Comparison of ENCODE assay signal across 8 cellular contexts in the genomic region with DNA sequence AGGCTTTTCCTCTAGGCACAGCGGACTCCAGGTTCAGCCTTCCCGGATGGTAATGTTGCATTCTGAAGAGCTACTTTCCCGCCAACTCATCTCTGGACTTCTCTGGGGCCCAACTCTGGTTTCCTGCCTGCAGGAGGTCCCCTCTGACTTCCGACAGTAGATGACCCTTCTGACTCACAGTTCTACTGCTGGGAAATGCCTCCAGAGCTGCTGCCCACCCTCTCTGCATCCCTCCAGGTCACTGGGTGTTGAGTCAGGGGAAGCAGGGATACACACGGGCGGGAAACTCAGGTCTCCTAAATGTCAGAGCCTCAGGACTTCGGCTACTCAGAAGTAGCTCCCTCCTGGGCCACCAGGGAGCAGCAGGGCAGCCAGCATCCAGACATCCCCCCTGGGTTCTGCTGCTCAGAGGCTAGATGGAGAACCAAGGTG. TPM values are rescaled to one million over a fixed set of nuclear protein-coding genes. Genes with fewer than 3 reads are reported as not detected.
DNase-seq lines count a peak whose midpoint lies in the region; ATAC-seq, FAIRE-seq and TF ChIP-seq lines count a peak whose summit lies in the region.

No MANE protein-coding gene starts in this region.

- CTCF ChIA-PET in HEK293 (lab: Yijun Ruan, JAX) (interaction anchor here (0.7 to 9.6 kb wide), 14 partner anchors 10 to 403 kb away, joined by 3 to 65 read pairs (median 4); partner anchors contain the start of gene INAVA), T-cell (lab: Charles Lee) (interaction anchor here (0.5 to 3.3 kb wide), 9 partner anchors 10 to 88 kb away, joined by 3 to 13 read pairs (median 7); no protein-coding TSS in a partner anchor)

- H4K91ac ChIP-seq in neuronal stem cell (ENCODE audit: low read depth, low read length, poor library complexity): no peak overlapping the region

- no peak overlapping the region for H3K23ac ChIP-seq in neuronal stem cell (ENCODE audit: low read depth, low read length, poor library complexity)

- H3K4me1 ChIP-seq in DND-41 (ENCODE audit: insufficient read depth, low read length) (peaks cover 32% of the 10 kb centered on the region), HEK293 (ENCODE audit: control insufficient read depth, insufficient read depth, low read length) (no peaks in the 10 kb centered on the region), kidney (ENCODE audit: control insufficient read depth in 1 of 2, insufficient read depth in 1 of 2, low read depth in 1 of 2, low read length in 2 of 2) (peaks cover 14 to 23% of the 10 kb centered on the region in 2 donors), neuronal stem cell (ENCODE audit: control insufficient read depth in 2 of 2, insufficient read depth in 1 of 2, low read depth in 1 of 2, low read length in 2 of 2) (peaks cover 26 to 37% of the 10 kb centered on the region in 2 donors)

- no peak overlapping the region for H2BK5ac ChIP-seq in neuronal stem cell (ENCODE audit: low read length)

- no peak overlapping the region for H2BK15ac ChIP-seq in neuronal stem cell (ENCODE audit: low read length)

- H2BK120ac ChIP-seq in neuronal stem cell (ENCODE audit: low read depth, low read length): no peak overlapping the region

- POLR2A ChIA-PET in HEK293 (lab: Yijun Ruan, JAX): interaction anchor here (1.0 to 1.2 kb wide), 3 partner anchors 10 to 88 kb away, joined by 3 read pairs; no protein-coding TSS in a partner anchor
- POLR2A ChIA-PET in T-cell (lab: Charles Lee): interaction anchor here in 1 of 2 donors (1.0 to 1.1 kb wide), 2 partner anchors 9 to 10 kb away, joined by 3 read pairs; no protein-coding TSS in a partner anchor

- peak overlapping the region; percentile 65 to 86 for H3K27ac Mint-ChIP-seq in T-cell

- no CpG with 5 or more reads among the region's 7 CpGs for WGBS in neuronal stem cell (ENCODE audit: extremely low coverage in 2 of 2, insufficient read length in 2 of 2, insufficient replicate concordance in 1 of 2), 2 donors

- DNase-seq in DND-41 (no peak), T-cell (peak in 1 of 34 experiments; percentile 17), kidney (peak; percentile 69), NCI-H187 (lab: John Stamatoyannopoulos, UW) (no peak), superior temporal gyrus (ENCODE audit: extremely low spot score) (no peak), neuronal stem cell (ENCODE audit: low spot score) (no peak)

- no peak overlapping the region for H3K27ac ChIP-seq in DND-41 (ENCODE audit: low read length)
- no peak overlapping the region for H3K27ac ChIP-seq in HEK293 (ENCODE audit: extremely low read depth, low read depth, low read length)
- no peak overlapping the region for H3K27ac ChIP-seq in kidney (ENCODE audit: low read depth in 2 of 2, low read length in 2 of 2)
- H3K27ac ChIP-seq in neuronal stem cell (replicated peaks; ENCODE audit: low read length): no peak overlapping the region

- H3K18ac ChIP-seq in neuronal stem cell (ENCODE audit: low read length): no peak overlapping the region

- ATAC-seq in DND-41 (ENCODE audit: insufficient read depth, low read depth) (no peak), T-cell (replicated peaks in 1 of 4) (no peak), GM18502 (IDR thresholded peaks at IDR 0.05; ENCODE audit: poor library complexity, unreplicated experiment) (no peak)

- intact Hi-C loops in kidney (cut with DNase I): no loop called here

- 0 out of 2 replicates have a peak, but pooled peaks cover 4% of the 10 kb centered on the region for H4K20me1 ChIP-seq in DND-41 (ENCODE audit: insufficient read depth, low read length)

- no peak overlapping the region for H3K4me3 Mint-ChIP-seq in T-cell

- H3K79me1 ChIP-seq in neuronal stem cell (ENCODE audit: low read depth, low read length): no peaks in the 10 kb centered on the region

- TF ChIP-seq CTCF in DND-41 (IDR thresholded peaks at IDR 0.05; ENCODE audit: borderline replicate concordance, extremely low read depth, low read length, poor library complexity, severe bottlenecking) (peak; percentile 42), HEK293 (tag by site-specific recombination; IDR thresholded peaks at IDR 0.05) (no peak), kidney (IDR thresholded peaks at IDR 0.05; ENCODE audit: borderline replicate concordance, extremely low read depth, insufficient read depth) (no peak)

- H3K4ac ChIP-seq in neuronal stem cell (ENCODE audit: low read length): no peak overlapping the region

- no peak for FAIRE-seq in kidney (lab: Jason Lieb, UNC)

- no peak overlapping the region for H2BK12ac ChIP-seq in neuronal stem cell (ENCODE audit: low read length)

- no peaks in the 10 kb centered on the region for H3K9me3 ChIP-seq in DND-41 (ENCODE audit: insufficient read depth, low read length, severe bottlenecking)
- no peaks in the 10 kb centered on the region for H3K9me3 ChIP-seq in HEK293 (ENCODE audit: control insufficient read depth, insufficient read depth, low read depth, low read length)
- no peaks in the 10 kb centered on the region for H3K9me3 ChIP-seq in kidney (ENCODE audit: control insufficient read depth in 1 of 2, low read length in 2 of 2)
- H3K9me3 ChIP-seq in neuronal stem cell (replicated peaks in 1 of 2; ENCODE audit: control insufficient read depth in 2 of 2, insufficient read depth in 1 of 2, low read depth in 1 of 2, low read length in 2 of 2): no peaks in the 10 kb centered on the region

- H3K79me2 ChIP-seq in DND-41 (ENCODE audit: insufficient read depth, low read length): peaks cover 27% of the 10 kb centered on the region

- H3K36me3 Mint-ChIP-seq in T-cell: no peaks in the 10 kb centered on the region

- H4K8ac ChIP-seq in neuronal stem cell (ENCODE audit: low read depth, low read length): no peak overlapping the region

- H3K4me2 ChIP-seq in DND-41 (ENCODE audit: insufficient read depth, low read length): no peak overlapping the region
- H3K4me2 ChIP-seq in neuronal stem cell (ENCODE audit: insufficient read depth, low read length, poor library complexity, severe bottlenecking): no peak overlapping the region

- no peak overlapping the region for H2AK5ac ChIP-seq in neuronal stem cell (ENCODE audit: low read depth, low read length)

- H3K9me3 Mint-ChIP-seq in T-cell: no peaks in the 10 kb centered on the region

- H3K27me3 ChIP-seq in DND-41 (ENCODE audit: insufficient read depth, low read length, poor library complexity) (no peaks in the 10 kb centered on the region), neuronal stem cell (ENCODE audit: control insufficient read depth in 3 of 3, insufficient read depth in 3 of 3, low read depth in 1 of 3, low read length in 3 of 3) (peaks cover 0 to 6% (median 0%) of the 10 kb centered on the region in 3 experiments)

- H2AFZ ChIP-seq in DND-41 (ENCODE audit: low read depth, low read length): no peak overlapping the region
- no peak overlapping the region for H2AFZ ChIP-seq in neuronal stem cell (ENCODE audit: low read length)

- H3K14ac ChIP-seq in neuronal stem cell (ENCODE audit: low read length): no peak overlapping the region

- H3K4me3 ChIP-seq in DND-41 (ENCODE audit: low read depth in 1 of 2, low read length in 2 of 2) (no peak overlapping the region), HEK293 (ENCODE audit: low read depth, low read length) (no peak overlapping the region), kidney (ENCODE audit: low read length in 2 of 2) (no peak overlapping the region), neuronal stem cell (ENCODE audit: low read length in 2 of 2) (no peak overlapping the region)

- peaks cover 45 to 54% (median 53%) of the 10 kb centered on the region in 3 donors for H3K4me1 Mint-ChIP-seq in T-cell

- no peaks in the 10 kb centered on the region for H3K27me3 Mint-ChIP-seq in T-cell

- H3K9ac ChIP-seq in DND-41 (ENCODE audit: low read depth, low read length) (no peak overlapping the region), kidney (ENCODE audit: low read length in 2 of 2) (no peak overlapping the region), neuronal stem cell (ENCODE audit: low read depth, low read length, poor library complexity) (no peak overlapping the region)

- H3K36me3 ChIP-seq in DND-41 (ENCODE audit: insufficient read depth, low read length): no peaks in the 10 kb centered on the region
- H3K36me3 ChIP-seq in HEK293 (ENCODE audit: control insufficient read depth in 2 of 2, insufficient read depth in 1 of 2, low read length in 2 of 2): no peaks in the 10 kb centered on the region
- no peaks in the 10 kb centered on the region for H3K36me3 ChIP-seq in kidney (ENCODE audit: control insufficient read depth in 1 of 2, insufficient read depth in 2 of 2, low read length in 2 of 2)
- no peaks in the 10 kb centered on the region for H3K36me3 ChIP-seq in neuronal stem cell (replicated peaks in 1 of 2; ENCODE audit: control insufficient read depth in 2 of 2, insufficient read depth in 2 of 2, low read length in 2 of 2)

TF ChIP-seq in HEK293, 187 proteins besides CTCF, POLR2A, EP300 and RAD21:
- TF ChIP-seq ZBTB17 (tag by site-specific recombination; IDR thresholded peaks at IDR 0.05) (no peak; the same call in 1 of the 2 replicates), ZNF112 (tag by site-specific recombination; IDR thresholded peaks at IDR 0.05) (no peak), ZFP37 (tag by site-specific recombination; IDR thresholded peaks at IDR 0.05) (no peak), ZIC2 (tag by site-specific recombination; IDR thresholded peaks at IDR 0.05) (peak; percentile 59), ZNF544 (tag by site-specific recombination; IDR thresholded peaks at IDR 0.05) (no peak)

RNA-seq across cellular contexts. Expression of gene KIF21B, which starts 2.1 kb away (rescaled TPM):
- 100 to 1,000 TPM in 3 of 5 donors, 10 to 100 TPM in 2; 70.8 to 110 (median 101) TPM for total RNA-seq in T-cell
- total RNA-seq in kidney: 5.6 TPM
- 0.19 TPM for polyA plus RNA-seq in kidney (ENCODE audit: insufficient read depth, low read depth, low replicate concordance)
- 8.0 TPM for polyA plus RNA-seq in neuronal stem cell (2013, experiment 1 of 2)
- polyA plus RNA-seq in neuronal stem cell (2013, experiment 2 of 2): 8.0 TPM

Comparison
In these comparisons a context has a peak if more than half of its experiments do, and no peak if none do; other contexts are left out.
1. RNA of gene KIF21B, which starts 2.1 kb away (total RNA-seq): 70.8 to 110 TPM in T-cell; 5.6 TPM in kidney (single experiment); every median in the first group is over 10 times any median in the second.